Comparison of ENCODE assay signal across 1 cellular context in genomic region chr7:132065193-132065972, GRCh38.
TF ChIP-seq lines count a peak whose summit lies in the region.

No MANE protein-coding gene starts in this region.

TF ChIP-seq in GM23338, 12 proteins besides CTCF, POLR2A, EP300 and RAD21 (continued from another document):
- no peak for TF ChIP-seq REST (IDR thresholded peaks at IDR 0.05; ENCODE audit: unreplicated experiment)
- TF ChIP-seq NANOG (IDR thresholded peaks at IDR 0.05; ENCODE audit: borderline replicate concordance): no peak
- no peak for TF ChIP-seq CREB1 (CRISPR knock-in tag; IDR thresholded peaks at IDR 0.05; ENCODE audit: low read depth)
